8 cellular contexts compared by ENCODE assay signal in genomic region chr11:76208829-76209670, GRCh38. TPM values are rescaled to one million over a fixed set of nuclear protein-coding genes. Genes with fewer than 3 reads are reported as not detected.
DNase-seq lines count a peak whose midpoint lies in the region; ATAC-seq and TF ChIP-seq lines count a peak whose summit lies in the region.

No MANE protein-coding gene starts in this region.

- peak overlapping the region; percentile 69 for H3K4me3 ChIP-seq in BLaER1
- peak overlapping the region; percentile 44 for H3K4me3 ChIP-seq in HAP-1
- peak overlapping the region; percentile 17 for H3K4me3 ChIP-seq in mucosa of descending colon

- peaks cover 78% of the 10 kb centered on the region for H4K20me1 ChIP-seq in BLaER1

- no peaks in the 10 kb centered on the region for H3K9me3 ChIP-seq in BLaER1
- 0 out of 2 replicates have a peak, but pooled peaks cover 2% of the 10 kb centered on the region for H3K9me3 ChIP-seq in HAP-1
- H3K9me3 ChIP-seq in mucosa of descending colon, result no peaks in the 10 kb centered on the region

- H3K27me3 ChIP-seq in BLaER1 (peaks cover 100% of the 10 kb centered on the region), HAP-1 (ENCODE audit: low read depth) (peaks cover 5% of the 10 kb centered on the region; the same call in 1 of the 2 replicates)

- H3K4me1 ChIP-seq in BLaER1 (peaks cover 55% of the 10 kb centered on the region), HAP-1 (peaks cover 21% of the 10 kb centered on the region), mucosa of descending colon (ENCODE audit: low read depth) (peaks cover 54% of the 10 kb centered on the region)

- no peak overlapping the region for H3K27ac ChIP-seq in BLaER1

- intact Hi-C loops in mucosa of descending colon (cut with DNase I, micrococcal nuclease), result loop anchor here in 1 of 2 donors (10.0 kb wide), 1 partner anchor 106 kb away; no protein-coding TSS in a partner anchor

- H3K36me3 ChIP-seq in BLaER1, result no peaks in the 10 kb centered on the region
- no peaks in the 10 kb centered on the region for H3K36me3 ChIP-seq in HAP-1 (replicated peaks)
- no peaks in the 10 kb centered on the region for H3K36me3 ChIP-seq in mucosa of descending colon (ENCODE audit: low read depth)

- peak overlapping the region; percentile 29; the same call in 1 of the 2 replicates for H3K9ac ChIP-seq in BLaER1

- H3K4me2 ChIP-seq in BLaER1, result peak overlapping the region; percentile 92

- peak; percentile 65 for ATAC-seq in mucosa of descending colon
- no peak for ATAC-seq in HG03571 (IDR thresholded peaks at IDR 0.05; ENCODE audit: unreplicated experiment)

- TF ChIP-seq CTCF in mucosa of descending colon (IDR thresholded peaks at IDR 0.05), result peak; percentile 70

- in situ Hi-C loops in HAP-1 (cut with MboI; ENCODE audit: low sequenced_read_pairs), result no loop called here

- peak; percentile 65 to 89 for DNase-seq in HAP-1 (ENCODE audit: low spot score in 2 of 2)
- peak; percentile 79 for DNase-seq in NCI-H774 (lab: John Stamatoyannopoulos, UW)
- DNase-seq in activated CD8-positive, alpha-beta memory T cell treated with anti-CD3 and anti-CD28 coated beads for 4 hours (ENCODE audit: low read depth in 2 of 2), result peak; percentile 43 to 48
- DNase-seq in epidermal melanocyte (ENCODE audit: insufficient read length, low spot score), result peak; percentile 53
- peak; percentile 77 to 89 (median 89) for DNase-seq in mucosa of descending colon
- peak; percentile 70 to 72 for DNase-seq in stimulated activated CD8-positive, alpha-beta memory T cell treated with anti-CD3 and anti-CD28 coated beads, Interleukin-2, amount 100 ng/mL, for 48 hours (ENCODE audit: low read depth in 2 of 2)

RNA-seq across cellular contexts. Expression of gene WNT11, which starts 2.7 kb away (rescaled TPM):
- total RNA-seq in mucosa of descending colon, result 1 to 10 TPM; 3.4 to 5.7 (median 5.2) TPM

Comparison
In these comparisons a context has a peak if more than half of its experiments do, and no peak if none do; other contexts are left out.
1. H3K4me3 ChIP-seq: peak in every context shown above with its lines; median percentile 69 in BLaER1; 44 in HAP-1; 17 in mucosa of descending colon.